ENCODE assay signal across 20 cellular contexts in the genomic region with DNA sequence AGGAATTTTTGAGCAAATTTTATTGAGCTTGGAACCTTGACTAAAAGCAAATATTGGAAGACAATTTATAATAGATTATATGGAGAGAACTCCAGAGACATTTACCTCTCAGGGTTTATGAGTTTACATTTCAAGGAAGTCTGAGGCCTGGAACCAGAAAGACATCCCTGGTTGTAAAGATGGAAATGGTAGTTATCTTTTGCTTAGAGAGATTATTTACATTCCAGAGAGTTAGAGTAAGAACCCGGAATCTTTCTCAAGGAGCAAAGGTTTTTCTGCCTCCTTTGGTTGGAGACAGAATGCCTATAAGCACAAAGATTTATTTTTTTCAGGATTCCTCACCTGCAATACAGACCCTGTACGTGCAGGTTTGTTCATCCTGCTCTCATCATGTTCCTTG.
DNase-seq lines count a peak whose midpoint lies in the region; ATAC-seq, FAIRE-seq and TF ChIP-seq lines count a peak whose summit lies in the region.
"Had no signal": no experiment of that assay in that cellular context is flagged by ENCODE, and none has a peak within 500 bp of the region (broad histone marks: within the 10 kb centered on the region; RNA-seq: fewer than 3 reads in every experiment).

No MANE protein-coding gene starts in this region.

- H3K4me3 Mint-ChIP-seq in astrocyte (ENCODE audit: unreplicated experiment) (no peak overlapping the region), endothelial cell (ENCODE audit: unreplicated experiment) (no peak overlapping the region)
- H3K4me3 Mint-ChIP-seq: CD4-positive, alpha-beta T cell had no signal

- no peaks in the 10 kb centered on the region for H3K27me3 Mint-ChIP-seq in astrocyte (ENCODE audit: low read depth, unreplicated experiment)
- H3K27me3 Mint-ChIP-seq in endothelial cell (ENCODE audit: unreplicated experiment) = no peaks in the 10 kb centered on the region
- H3K27me3 Mint-ChIP-seq: CD4-positive, alpha-beta T cell had no signal

- H3K27me3 ChIP-seq in AG04450 (ENCODE audit: control insufficient read depth, insufficient read depth, low read length) (no peaks in the 10 kb centered on the region), astrocyte (ENCODE audit: insufficient read depth, low read length) (no peaks in the 10 kb centered on the region), SJCRH30 (no peaks in the 10 kb centered on the region)
- H3K27me3 ChIP-seq: BE2C had no signal

- H3K36me3 Mint-ChIP-seq in astrocyte (ENCODE audit: low read depth, unreplicated experiment) (no peaks in the 10 kb centered on the region), endothelial cell (ENCODE audit: low read depth, unreplicated experiment) (no peaks in the 10 kb centered on the region)

- FAIRE-seq in astrocyte (lab: Jason Lieb, UNC) = peak; percentile 43
- peak; percentile 69 for FAIRE-seq in islet of Langerhans (lab: Jason Lieb, UNC)
- FAIRE-seq: GM12892, GM18507 had no signal

- no peaks in the 10 kb centered on the region for H3K79me2 ChIP-seq in astrocyte (ENCODE audit: insufficient read depth, low read length)

- TF ChIP-seq CTCF in AG04450 (IDR thresholded peaks at IDR 0.05; ENCODE audit: low read depth, low read length) (0 out of 2 replicates have a peak, but pooled peaks have one; percentile 5), astrocyte (IDR thresholded peaks at IDR 0.05; ENCODE audit: insufficient read depth, low read depth, low read length) (no peak), endothelial cell (IDR thresholded peaks at IDR 0.05; ENCODE audit: unreplicated experiment) (no peak)

- H3K9me3 ChIP-seq in AG04450 (ENCODE audit: control insufficient read depth, insufficient read depth, low read length) (no peaks in the 10 kb centered on the region), astrocyte (ENCODE audit: insufficient read depth, low read depth, low read length) (no peaks in the 10 kb centered on the region), SJCRH30 (replicated peaks) (no peaks in the 10 kb centered on the region)
- H3K9me3 ChIP-seq: BE2C had no signal

- H3K36me3 ChIP-seq in astrocyte (ENCODE audit: insufficient read depth, low read length) (no peaks in the 10 kb centered on the region), SJCRH30 (no peaks in the 10 kb centered on the region)
- H3K36me3 ChIP-seq: BE2C had no signal

- H3K27ac ChIP-seq in AG04450 (ENCODE audit: low read depth, low read length) = no peak overlapping the region
- H3K27ac ChIP-seq in astrocyte (ENCODE audit: low read depth, low read length) = no peak overlapping the region
- H3K27ac ChIP-seq in SJCRH30 = no peak overlapping the region
- H3K27ac ChIP-seq: PC-9, SK-N-MC had no signal

- H3K4me1 ChIP-seq in astrocyte (ENCODE audit: insufficient read depth, low read length) (no peaks in the 10 kb centered on the region), SJCRH30 (no peaks in the 10 kb centered on the region)
- H3K4me1 ChIP-seq: BE2C had no signal

- no peak overlapping the region for H3K4me2 ChIP-seq in astrocyte (ENCODE audit: low read length)
- H3K4me2 ChIP-seq: PC-9 had no signal

- H3K9ac ChIP-seq in astrocyte (ENCODE audit: low read length) = no peak overlapping the region

- H3K4me1 Mint-ChIP-seq in astrocyte (ENCODE audit: low read depth, unreplicated experiment) = no peaks in the 10 kb centered on the region
- no peaks in the 10 kb centered on the region for H3K4me1 Mint-ChIP-seq in endothelial cell (ENCODE audit: unreplicated experiment)

- H3K9me3 Mint-ChIP-seq in astrocyte (ENCODE audit: unreplicated experiment) (no peaks in the 10 kb centered on the region), endothelial cell (ENCODE audit: unreplicated experiment) (no peaks in the 10 kb centered on the region)

- no peak for ATAC-seq in Right ventricle myocardium inferior

- no peak overlapping the region for H2AFZ ChIP-seq in astrocyte (ENCODE audit: low read depth, low read length)
- H2AFZ ChIP-seq: PC-9 had no signal

- H4K20me1 ChIP-seq in astrocyte (ENCODE audit: insufficient read depth, low read length) = no peaks in the 10 kb centered on the region

- POLR2A ChIA-PET in AG04450 (lab: Yijun Ruan, JAX) = no interaction called here

- CTCF ChIA-PET in AG04450 (lab: Charles Lee) = no interaction called here

- no peak for DNase-seq in AG04450 (ENCODE audit: low read depth, low spot score)
- DNase-seq in GM04503 (ENCODE audit: low read depth) = peak; percentile 8
- DNase-seq in astrocyte (ENCODE audit: low read depth) = peak; percentile 5
- no peak for DNase-seq in SJCRH30
- no peak for DNase-seq in Right ventricle myocardium inferior (ENCODE audit: missing footprints)
- no peak for DNase-seq in endothelial cell (ENCODE audit: low spot score)
- no peak for DNase-seq in NK-92 treated with Interleukin-12 subunit alpha and Interleukin-12 subunit beta, amount 100 ng/mL, for 24 hours (lab: John Stamatoyannopoulos, UW)
- DNase-seq: BE2C; CD4-positive, alpha-beta T cell; DMS153; KBM-7; MV-4-11; NCI-H1694 treated with DMSO at 0.1 percent for 48 hours; NCI-H510A treated with DMSO at 0.1 percent for 48 hours; NCI-H82; PC-9 had no signal

- H3K4me3 ChIP-seq in AG04450 (ENCODE audit: low read depth, low read length) = no peak overlapping the region
- no peak overlapping the region for H3K4me3 ChIP-seq in astrocyte (ENCODE audit: insufficient read depth, low read depth, low read length)
- no peak overlapping the region for H3K4me3 ChIP-seq in SJCRH30
- H3K4me3 ChIP-seq: PC-9, SK-N-MC had no signal

- intact Hi-C loops in Right ventricle myocardium inferior (cut with DNase I) = no loop called here

- H3K27ac Mint-ChIP-seq in astrocyte (ENCODE audit: unreplicated experiment) = no peak overlapping the region
- no peak overlapping the region for H3K27ac Mint-ChIP-seq in endothelial cell (ENCODE audit: unreplicated experiment)
- H3K27ac Mint-ChIP-seq: CD4-positive, alpha-beta T cell had no signal

Comparison
In these comparisons a context has a peak if more than half of its experiments do, and no peak if none do; other contexts are left out.
1. DNase-seq: peak in GM04503 (single experiment) and astrocyte (single experiment); none in AG04450 (single experiment), SJCRH30 (0 of 2), Right ventricle myocardium inferior (single experiment), endothelial cell (single experiment) and NK-92 treated with Interleukin-12 subunit alpha and Interleukin-12 subunit beta, amount 100 ng/mL, for 24 hours (single experiment).